Comparison of ENCODE assay signal across 1 cellular context in genomic region chr20:36745927-36746659, GRCh38.
TF ChIP-seq lines count a peak whose summit lies in the region.

Gene NDRG3 (minus strand): TSS chr20:36746090. CDS start chr20:36721735, 24,355 bp downstream.

TF ChIP-seq in HepG2, 621 proteins besides CTCF, POLR2A, EP300 and RAD21 (continued from another document and continues in another):
- TF ChIP-seq AKNA (CRISPR knock-in tag; IDR thresholded peaks at IDR 0.05; ENCODE audit: borderline replicate concordance) = no peak
- TF ChIP-seq ZNF225 (CRISPR knock-in tag; IDR thresholded peaks at IDR 0.05) = no peak; the same call in 1 of the 2 replicates
- TF ChIP-seq MAFF (IDR thresholded peaks at IDR 0.05; ENCODE audit: low read depth, low read length) = no peak
- TF ChIP-seq SRSF1 (optimal IDR thresholded peaks at IDR 0.05; ENCODE audit: low read depth, low read length) = peak; percentile 67
- no peak for TF ChIP-seq GABPA (IDR thresholded peaks at IDR 0.05; ENCODE audit: low read depth, low read length)
- TF ChIP-seq GABPA (CRISPR knock-in tag; IDR thresholded peaks at IDR 0.05; ENCODE audit: low read depth) = 0 out of 2 replicates have a peak, but pooled peaks have one; percentile 16
- TF ChIP-seq RFXANK (CRISPR knock-in tag; IDR thresholded peaks at IDR 0.05) = no peak
- TF ChIP-seq SP4 (CRISPR knock-in tag; IDR thresholded peaks at IDR 0.05) = no peak; the same call in 1 of the 2 replicates
- 0 out of 2 replicates have a peak, but pooled peaks have one; percentile 12 for TF ChIP-seq BCL3 (CRISPR knock-in tag; IDR thresholded peaks at IDR 0.05)
- TF ChIP-seq AHR (CRISPR knock-in tag; IDR thresholded peaks at IDR 0.05) = no peak
- no peak for TF ChIP-seq SUZ12 (IDR thresholded peaks at IDR 0.05; ENCODE audit: low read depth, low read length)
- TF ChIP-seq ZNF24 (IDR thresholded peaks at IDR 0.05) = no peak
- no peak for TF ChIP-seq NFIB (CRISPR knock-in tag; IDR thresholded peaks at IDR 0.05; ENCODE audit: borderline replicate concordance)
- TF ChIP-seq ZNF572 (CRISPR knock-in tag; IDR thresholded peaks at IDR 0.05) = no peak
- no peak for TF ChIP-seq HNF1A (IDR thresholded peaks at IDR 0.05; ENCODE audit: low read depth)
- TF ChIP-seq HNF1A (CRISPR knock-in tag; IDR thresholded peaks at IDR 0.05; ENCODE audit: borderline replicate concordance) = 0 out of 2 replicates have a peak, but pooled peaks have one; percentile 28
- TF ChIP-seq ZBTB7A (CRISPR knock-in tag; IDR thresholded peaks at IDR 0.05) = no peak
- peak; percentile 8 for TF ChIP-seq ZNF781 (CRISPR knock-in tag; IDR thresholded peaks at IDR 0.05; ENCODE audit: borderline replicate concordance, not compliant biosample characterization)
- TF ChIP-seq HNRNPL (IDR thresholded peaks at IDR 0.05; ENCODE audit: low read depth, low read length) = no peak
- TF ChIP-seq ZBTB38 (CRISPR knock-in tag; IDR thresholded peaks at IDR 0.05) = no peak; the same call in 1 of the 2 replicates
- TF ChIP-seq ZZZ3 (CRISPR knock-in tag; IDR thresholded peaks at IDR 0.05; ENCODE audit: borderline replicate concordance) = 0 out of 2 replicates have a peak, but pooled peaks have one; percentile 31
- TF ChIP-seq TBX2 (CRISPR knock-in tag; IDR thresholded peaks at IDR 0.05; ENCODE audit: borderline replicate concordance) = peak; percentile 54
- 0 out of 2 replicates have a peak, but pooled peaks have one; percentile 36 for TF ChIP-seq SMAD9 (CRISPR knock-in tag; IDR thresholded peaks at IDR 0.05)
- 0 out of 2 replicates have a peak, but pooled peaks have one; percentile 21 for TF ChIP-seq CREM (IDR thresholded peaks at IDR 0.05)
- TF ChIP-seq CREM (CRISPR knock-in tag; IDR thresholded peaks at IDR 0.05) = no peak
- TF ChIP-seq MAZ (IDR thresholded peaks at IDR 0.05; ENCODE audit: borderline replicate concordance, low read depth, low read length) = peak; percentile 69
- TF ChIP-seq MAZ (CRISPR knock-in tag; IDR thresholded peaks at IDR 0.05; ENCODE audit: low read depth) = peak; percentile 62
- no peak for TF ChIP-seq ARID2 (CRISPR knock-in tag; IDR thresholded peaks at IDR 0.05; ENCODE audit: borderline replicate concordance)
- peak; percentile 61; the same call in 1 of the 2 replicates for TF ChIP-seq KDM4B (CRISPR knock-in tag; IDR thresholded peaks at IDR 0.05)
- TF ChIP-seq U2AF1 (optimal IDR thresholded peaks at IDR 0.05; ENCODE audit: low read depth, low read length) = no peak
- TF ChIP-seq ZNF761 (CRISPR knock-in tag; conservative IDR thresholded peaks at IDR 0.05) = 0 out of 2 replicates have a peak, but pooled peaks have one; percentile 20
- TF ChIP-seq TCF12 (IDR thresholded peaks at IDR 0.05) = no peak
- peak; percentile 82; the same call in 1 of the 2 replicates for TF ChIP-seq TCF12 (CRISPR knock-in tag; IDR thresholded peaks at IDR 0.05)
- TF ChIP-seq, protein P1, sequence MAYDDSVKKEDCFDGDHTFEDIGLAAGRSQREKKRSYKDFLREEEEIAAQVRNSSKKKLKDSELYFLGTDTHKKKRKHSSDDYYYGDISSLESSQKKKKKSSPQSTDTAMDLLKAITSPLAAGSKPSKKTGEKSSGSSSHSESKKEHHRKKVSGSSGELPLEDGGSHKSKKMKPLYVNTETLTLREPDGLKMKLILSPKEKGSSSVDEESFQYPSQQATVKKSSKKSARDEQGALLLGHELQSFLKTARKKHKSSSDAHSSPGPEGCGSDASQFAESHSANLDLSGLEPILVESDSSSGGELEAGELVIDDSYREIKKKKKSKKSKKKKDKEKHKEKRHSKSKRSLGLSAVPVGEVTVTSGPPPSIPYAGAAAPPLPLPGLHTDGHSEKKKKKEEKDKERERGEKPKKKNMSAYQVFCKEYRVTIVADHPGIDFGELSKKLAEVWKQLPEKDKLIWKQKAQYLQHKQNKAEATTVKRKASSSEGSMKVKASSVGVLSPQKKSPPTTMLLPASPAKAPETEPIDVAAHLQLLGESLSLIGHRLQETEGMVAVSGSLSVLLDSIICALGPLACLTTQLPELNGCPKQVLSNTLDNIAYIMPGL (CRISPR knock-in tag; IDR thresholded peaks at IDR 0.05; ENCODE audit: borderline replicate concordance in 1 of 2, low read depth in 1 of 2) = peak; percentile 9 to 79; a peak in 1 of 4 replicates
- peak; percentile 64; the same call in 1 of the 2 replicates for TF ChIP-seq GATA4 (IDR thresholded peaks at IDR 0.05; ENCODE audit: borderline replicate concordance, low read depth)
- TF ChIP-seq CHD2 (IDR thresholded peaks at IDR 0.05; ENCODE audit: low read depth, low read length) = no peak; the same call in 1 of the 2 replicates
- no peak for TF ChIP-seq AGO1 (IDR thresholded peaks at IDR 0.05; ENCODE audit: low read depth, low read length, poor library complexity, severe bottlenecking)
- peak; percentile 63 for TF ChIP-seq PHF20 (CRISPR knock-in tag; IDR thresholded peaks at IDR 0.05)
- TF ChIP-seq ZNF773 (CRISPR knock-in tag; IDR thresholded peaks at IDR 0.05; ENCODE audit: borderline replicate concordance) = no peak
- TF ChIP-seq TFAP4 (IDR thresholded peaks at IDR 0.05; ENCODE audit: borderline replicate concordance, low read depth) = no peak
- TF ChIP-seq ZNF513 (CRISPR knock-in tag; conservative IDR thresholded peaks at IDR 0.05) = 0 out of 2 replicates have a peak, but pooled peaks have one; percentile 20
- TF ChIP-seq, protein P2, sequence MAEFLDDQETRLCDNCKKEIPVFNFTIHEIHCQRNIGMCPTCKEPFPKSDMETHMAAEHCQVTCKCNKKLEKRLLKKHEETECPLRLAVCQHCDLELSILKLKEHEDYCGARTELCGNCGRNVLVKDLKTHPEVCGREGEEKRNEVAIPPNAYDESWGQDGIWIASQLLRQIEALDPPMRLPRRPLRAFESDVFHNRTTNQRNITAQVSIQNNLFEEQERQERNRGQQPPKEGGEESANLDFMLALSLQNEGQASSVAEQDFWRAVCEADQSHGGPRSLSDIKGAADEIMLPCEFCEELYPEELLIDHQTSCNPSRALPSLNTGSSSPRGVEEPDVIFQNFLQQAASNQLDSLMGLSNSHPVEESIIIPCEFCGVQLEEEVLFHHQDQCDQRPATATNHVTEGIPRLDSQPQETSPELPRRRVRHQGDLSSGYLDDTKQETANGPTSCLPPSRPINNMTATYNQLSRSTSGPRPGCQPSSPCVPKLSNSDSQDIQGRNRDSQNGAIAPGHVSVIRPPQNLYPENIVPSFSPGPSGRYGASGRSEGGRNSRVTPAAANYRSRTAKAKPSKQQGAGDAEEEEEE (CRISPR knock-in tag; IDR thresholded peaks at IDR 0.05; ENCODE audit: borderline replicate concordance) = no peak
- TF ChIP-seq SCMH1 (CRISPR knock-in tag; IDR thresholded peaks at IDR 0.05; ENCODE audit: borderline replicate concordance) = no peak
- no peak for TF ChIP-seq REPIN1 (CRISPR knock-in tag; IDR thresholded peaks at IDR 0.05; ENCODE audit: borderline replicate concordance, low read depth)
- TF ChIP-seq, protein P3, sequence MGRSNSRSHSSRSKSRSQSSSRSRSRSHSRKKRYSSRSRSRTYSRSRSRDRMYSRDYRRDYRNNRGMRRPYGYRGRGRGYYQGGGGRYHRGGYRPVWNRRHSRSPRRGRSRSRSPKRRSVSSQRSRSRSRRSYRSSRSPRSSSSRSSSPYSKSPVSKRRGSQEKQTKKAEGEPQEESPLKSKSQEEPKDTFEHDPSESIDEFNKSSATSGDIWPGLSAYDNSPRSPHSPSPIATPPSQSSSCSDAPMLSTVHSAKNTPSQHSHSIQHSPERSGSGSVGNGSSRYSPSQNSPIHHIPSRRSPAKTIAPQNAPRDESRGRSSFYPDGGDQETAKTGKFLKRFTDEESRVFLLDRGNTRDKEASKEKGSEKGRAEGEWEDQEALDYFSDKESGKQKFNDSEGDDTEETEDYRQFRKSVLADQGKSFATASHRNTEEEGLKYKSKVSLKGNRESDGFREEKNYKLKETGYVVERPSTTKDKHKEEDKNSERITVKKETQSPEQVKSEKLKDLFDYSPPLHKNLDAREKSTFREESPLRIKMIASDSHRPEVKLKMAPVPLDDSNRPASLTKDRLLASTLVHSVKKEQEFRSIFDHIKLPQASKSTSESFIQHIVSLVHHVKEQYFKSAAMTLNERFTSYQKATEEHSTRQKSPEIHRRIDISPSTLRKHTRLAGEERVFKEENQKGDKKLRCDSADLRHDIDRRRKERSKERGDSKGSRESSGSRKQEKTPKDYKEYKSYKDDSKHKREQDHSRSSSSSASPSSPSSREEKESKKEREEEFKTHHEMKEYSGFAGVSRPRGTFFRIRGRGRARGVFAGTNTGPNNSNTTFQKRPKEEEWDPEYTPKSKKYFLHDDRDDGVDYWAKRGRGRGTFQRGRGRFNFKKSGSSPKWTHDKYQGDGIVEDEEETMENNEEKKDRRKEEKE (IDR thresholded peaks at IDR 0.05) = no peak
